ENCODE assay signal across 8 cellular contexts in genomic region chr3:197002701-197003454, GRCh38. TPM values are rescaled to one million over a fixed set of nuclear protein-coding genes. Genes with fewer than 3 reads are reported as not detected.
A peak's percentile ranks its signal among the peaks of the same experiment; 100 is the strongest.
DNase-seq lines count a peak whose midpoint lies in the region; ATAC-seq and TF ChIP-seq lines count a peak whose summit lies in the region.

No MANE protein-coding gene starts in this region.

- peak overlapping the region; percentile 59 for H3K4me3 ChIP-seq in BJ (ENCODE audit: low read depth, low read length)

- ATAC-seq in GM19025 (IDR thresholded peaks at IDR 0.05; ENCODE audit: low read depth, unreplicated experiment) (peak; percentile 70), HG03159 (IDR thresholded peaks at IDR 0.05; ENCODE audit: unreplicated experiment) (peak; percentile 61)
- ATAC-seq in activated CD8-positive, alpha-beta memory T cell treated with anti-CD3 and anti-CD28 coated beads, Interleukin-2, amount 10 ng/mL, durations not matched to agents 7 days and 5 days = peak; percentile 84

- no peaks in the 10 kb centered on the region for H3K27me3 ChIP-seq in BJ (ENCODE audit: control insufficient read depth, insufficient read depth, low read length)

- POLR2A ChIA-PET in BJ (lab: Charles Lee) = no interaction called here

- H3K4me1 Mint-ChIP-seq in activated CD8-positive, alpha-beta memory T cell treated with anti-CD3 and anti-CD28 coated beads, Interleukin-2, amount 10 ng/mL, durations not matched to agents 7 days and 5 days = peaks cover 9% of the 10 kb centered on the region
- H3K4me1 Mint-ChIP-seq in endothelial cell (ENCODE audit: unreplicated experiment) = peaks cover 5% of the 10 kb centered on the region

- CTCF ChIA-PET in BJ (lab: Yijun Ruan, JAX) = interaction anchor here (0.6 to 2.5 kb wide), 23 partner anchors 9 to 562 kb away, joined by 3 to 15 read pairs (median 4); no protein-coding TSS in a partner anchor
- CTCF ChIA-PET in activated CD8-positive, alpha-beta memory T cell treated with anti-CD3 and anti-CD28 coated beads, Interleukin-2, amount 10 ng/mL, durations not matched to agents 7 days and 5 days (lab: Charles Lee) = interaction anchor here (0.6 to 5.0 kb wide), 9 partner anchors 17 to 569 kb away, joined by 3 to 38 read pairs (median 3); partner anchors contain the start of gene MELTF

- H3K36me3 Mint-ChIP-seq in activated CD8-positive, alpha-beta memory T cell treated with anti-CD3 and anti-CD28 coated beads, Interleukin-2, amount 10 ng/mL, durations not matched to agents 7 days and 5 days = no peaks in the 10 kb centered on the region
- peaks cover 8% of the 10 kb centered on the region for H3K36me3 Mint-ChIP-seq in endothelial cell (ENCODE audit: low read depth, unreplicated experiment)

- peak overlapping the region; percentile 73 for H3K4me3 Mint-ChIP-seq in activated CD8-positive, alpha-beta memory T cell treated with anti-CD3 and anti-CD28 coated beads, Interleukin-2, amount 10 ng/mL, durations not matched to agents 7 days and 5 days
- H3K4me3 Mint-ChIP-seq in endothelial cell (ENCODE audit: unreplicated experiment) = no peak overlapping the region

- DNase-seq in BJ (ENCODE audit: low read depth) (no peak), NCI-H526 (lab: John Stamatoyannopoulos, UW) (peak; percentile 51 to 92), endothelial cell (ENCODE audit: low spot score) (peak; percentile 82), midbrain (lab: John Stamatoyannopoulos, UW) (peak; percentile 73)
- peak; percentile 76 for DNase-seq in activated CD8-positive, alpha-beta memory T cell treated with anti-CD3 and anti-CD28 coated beads, Interleukin-2, amount 10 ng/mL, durations not matched to agents 7 days and 5 days
- peak; percentile 68 to 85 for DNase-seq in stimulated activated CD8-positive, alpha-beta memory T cell treated with anti-CD3 and anti-CD28 coated beads, Interleukin-2, amount 100 ng/mL, for 48 hours (ENCODE audit: low read depth in 2 of 2)

- no peak overlapping the region for H3K27ac Mint-ChIP-seq in activated CD8-positive, alpha-beta memory T cell treated with anti-CD3 and anti-CD28 coated beads, Interleukin-2, amount 10 ng/mL, durations not matched to agents 7 days and 5 days
- H3K27ac Mint-ChIP-seq in endothelial cell (ENCODE audit: unreplicated experiment) = no peak overlapping the region

- H3K36me3 ChIP-seq in BJ (ENCODE audit: control insufficient read depth, insufficient read depth, low read length) = no peaks in the 10 kb centered on the region

- peaks cover 2% of the 10 kb centered on the region for H3K27me3 Mint-ChIP-seq in activated CD8-positive, alpha-beta memory T cell treated with anti-CD3 and anti-CD28 coated beads, Interleukin-2, amount 10 ng/mL, durations not matched to agents 7 days and 5 days
- peaks cover 16% of the 10 kb centered on the region for H3K27me3 Mint-ChIP-seq in endothelial cell (ENCODE audit: unreplicated experiment)

- no peaks in the 10 kb centered on the region for H3K9me3 Mint-ChIP-seq in activated CD8-positive, alpha-beta memory T cell treated with anti-CD3 and anti-CD28 coated beads, Interleukin-2, amount 10 ng/mL, durations not matched to agents 7 days and 5 days (ENCODE audit: low read depth)
- H3K9me3 Mint-ChIP-seq in endothelial cell (ENCODE audit: unreplicated experiment) = no peaks in the 10 kb centered on the region

- TF ChIP-seq CTCF in BJ (IDR thresholded peaks at IDR 0.05; ENCODE audit: insufficient read depth, low read depth, low read length) (peak; percentile 41), endothelial cell (IDR thresholded peaks at IDR 0.05; ENCODE audit: unreplicated experiment) (no peak)

RNA-seq across cellular contexts. Expression of gene MELTF, which starts 26.7 kb away (rescaled TPM):
- 1.5 and 1.8 TPM in 2 replicates for polyA plus RNA-seq in BJ (2011; rRNA removed)
- polyA minus RNA-seq in BJ (2011; rRNA and poly(A)+ RNA removed) = 0.72 and 1.7 TPM in 2 replicates
- total RNA-seq in activated CD8-positive, alpha-beta memory T cell treated with anti-CD3 and anti-CD28 coated beads, Interleukin-2, amount 10 ng/mL, durations not matched to agents 7 days and 5 days = 1 to 10 TPM; 3.3 TPM
- total RNA-seq in endothelial cell (ENCODE audit: unreplicated experiment) = 2.9 TPM

RNA-seq across cellular contexts. Expression of gene PIGZ, which starts 34.2 kb away (rescaled TPM):
- polyA plus RNA-seq in BJ (2011; rRNA removed) = 3.8 and 7.0 TPM in 2 replicates
- 2.3 TPM in 2 replicates for polyA minus RNA-seq in BJ (2011; rRNA and poly(A)+ RNA removed)
- total RNA-seq in activated CD8-positive, alpha-beta memory T cell treated with anti-CD3 and anti-CD28 coated beads, Interleukin-2, amount 10 ng/mL, durations not matched to agents 7 days and 5 days = 1 to 10 TPM; 1.6 to 2.6 TPM
- 3.5 TPM for total RNA-seq in endothelial cell (ENCODE audit: unreplicated experiment)
